ENCODE assay signal across 1 cellular context in genomic region chr5:17907094-17907493, GRCh38.
A peak's percentile ranks its signal among the peaks of the same experiment; 100 is the strongest.
TF ChIP-seq lines count a peak whose summit lies in the region.

No MANE protein-coding gene starts in this region.

TF ChIP-seq in GM12878, 131 proteins besides CTCF, POLR2A, EP300 and RAD21 (continued from another document):
- 0 out of 2 replicates have a peak, but pooled peaks have one; percentile 34 for TF ChIP-seq TCF12 (IDR thresholded peaks at IDR 0.05; ENCODE audit: low read depth, low read length)
- no peak for TF ChIP-seq RBBP5 (conservative IDR thresholded peaks at IDR 0.05)
- TF ChIP-seq FOXM1 (IDR thresholded peaks at IDR 0.05; ENCODE audit: low read depth, low read length), result peak; percentile 21; the same call in 1 of the 2 replicates
- TF ChIP-seq BCL11A (IDR thresholded peaks at IDR 0.05; ENCODE audit: low read depth, low read length), result 0 out of 2 replicates have a peak, but pooled peaks have one; percentile 58
- TF ChIP-seq ZNF622 (IDR thresholded peaks at IDR 0.05), result no peak
- no peak for TF ChIP-seq SIN3A (IDR thresholded peaks at IDR 0.05; ENCODE audit: low read depth, low read length)
- peak; percentile 37; the same call in 1 of the 2 replicates for TF ChIP-seq NFIC (IDR thresholded peaks at IDR 0.05; ENCODE audit: low read depth, low read length)
- TF ChIP-seq ZZZ3 (IDR thresholded peaks at IDR 0.05; ENCODE audit: control insufficient read depth, insufficient read length, low read depth), result no peak
- TF ChIP-seq CHD2 (IDR thresholded peaks at IDR 0.05; ENCODE audit: borderline replicate concordance, low read depth, low read length), result 0 out of 2 replicates have a peak, but pooled peaks have one; percentile 53
- 0 out of 2 replicates have a peak, but pooled peaks have one; percentile 32 for TF ChIP-seq IKZF1 (conservative IDR thresholded peaks at IDR 0.05)
- TF ChIP-seq MLLT1 (IDR thresholded peaks at IDR 0.05), result no peak
- TF ChIP-seq SREBF1 (IDR thresholded peaks at IDR 0.05; ENCODE audit: low read length), result no peak
- no peak for TF ChIP-seq SMC3 (IDR thresholded peaks at IDR 0.05; ENCODE audit: borderline replicate concordance, low read length)
- no peak for TF ChIP-seq SKIL (IDR thresholded peaks at IDR 0.05; ENCODE audit: low read depth, poor library complexity, severe bottlenecking)
- no peak for TF ChIP-seq ZBTB11 (CRISPR knock-in tag; IDR thresholded peaks at IDR 0.05)
- no peak for TF ChIP-seq GATAD2B (conservative IDR thresholded peaks at IDR 0.05; ENCODE audit: low read depth)
